In genomic region chr9:80146466-80146865, GRCh38 we compare ENCODE assay signal across 1 cellular context.
TF ChIP-seq lines count a peak whose summit lies in the region.

No MANE protein-coding gene starts in this region.

TF ChIP-seq in GM23338, 12 proteins besides CTCF, POLR2A, EP300 and RAD21 (continued from another document):
- no peak for TF ChIP-seq ETS1 (IDR thresholded peaks at IDR 0.05)
TF ChIP-seq in GM23338: peak in this region for 0.
